24 cellular contexts compared by ENCODE assay signal in genomic region chr14:67393689-67394088, GRCh38. TPM values are rescaled to one million over a fixed set of nuclear protein-coding genes. Genes with fewer than 3 reads are reported as not detected.
"Had no signal": no experiment of that assay in that cellular context is flagged by ENCODE, and none has a peak within 500 bp of the region (broad histone marks: within the 10 kb centered on the region; RNA-seq: fewer than 3 reads in every experiment).

No MANE protein-coding gene starts in this region.

- FAIRE-seq: colon, pancreas had no signal

- H3K9me3 ChIP-seq: breast epithelium, gastrocnemius medialis, pancreas, right atrium auricular region, testis, uterus had no signal

- DNase-seq: activated CD4-positive, alpha-beta T cell treated with anti-CD3 and anti-CD28 coated beads for 4 hours; activated CD4-positive, alpha-beta T cell treated with anti-CD3 and anti-CD28 coated beads, Interleukin-2, amount 50 U/mL, for 4 hours; activated CD8-positive, alpha-beta memory T cell treated with anti-CD3 and anti-CD28 coated beads for 24 hours; activated CD8-positive, alpha-beta memory T cell treated with anti-CD3 and anti-CD28 coated beads, Interleukin-2, amount 50 U/mL, for 4 hours; activated gamma-delta T cell treated with Interleukin-2 at 50 U/mL for 16 hours; activated naive CD8-positive, alpha-beta T cell treated with anti-CD3 and anti-CD28 coated beads, Interleukin-2, amount 50 U/mL, for 24 hours; activated T-cell treated with anti-CD3 and anti-CD28 coated beads, Interleukin-2, amount 50 U/mL, for 1 hour; dermis blood vessel endothelial cell; effector CD4-positive, alpha-beta T cell; gastrocnemius medialis; islet precursor cell; left ventricle myocardium superior; pancreas; stimulated activated CD4-positive, alpha-beta T cell treated with anti-CD3 and anti-CD28 coated beads, Interleukin-15, amount 100 ng/mL, for 24 hours; stimulated activated CD4-positive, alpha-beta T cell treated with anti-CD3 and anti-CD28 coated beads, Interleukin-2, amount 100 ng/mL, for 24 hours; stimulated activated naive CD8-positive, alpha-beta T cell treated with anti-CD3 and anti-CD28 coated beads, Interleukin-15, Interleukin-2, amounts not matched to agents 100 U/mL and 50 U/mL, for 24 hours; testis; trophoblast cell; uterus had no signal

- H3K36me3 ChIP-seq: breast epithelium, gastrocnemius medialis, right atrium auricular region, uterus had no signal

- H3K4me3 ChIP-seq: breast epithelium, gastrocnemius medialis, hepatocyte, pancreas, right atrium auricular region, testis, uterus had no signal

- H3K27ac ChIP-seq: breast epithelium, gastrocnemius medialis, hepatocyte, pancreas, right atrium auricular region, testis, uterus had no signal

- H3K27me3 ChIP-seq: breast epithelium, gastrocnemius medialis, hepatocyte, pancreas, right atrium auricular region, testis, uterus had no signal

- H3K4me1 ChIP-seq: breast epithelium, gastrocnemius medialis, pancreas, right atrium auricular region, uterus had no signal

RNA-seq across cellular contexts. Expression of gene PLEK2, which starts 18.3 kb away (rescaled TPM):
- total RNA-seq: left ventricle myocardium superior had no signal
- polyA plus RNA-seq: neural cell had no signal
